ENCODE assay signal across 28 cellular contexts in the genomic region with DNA sequence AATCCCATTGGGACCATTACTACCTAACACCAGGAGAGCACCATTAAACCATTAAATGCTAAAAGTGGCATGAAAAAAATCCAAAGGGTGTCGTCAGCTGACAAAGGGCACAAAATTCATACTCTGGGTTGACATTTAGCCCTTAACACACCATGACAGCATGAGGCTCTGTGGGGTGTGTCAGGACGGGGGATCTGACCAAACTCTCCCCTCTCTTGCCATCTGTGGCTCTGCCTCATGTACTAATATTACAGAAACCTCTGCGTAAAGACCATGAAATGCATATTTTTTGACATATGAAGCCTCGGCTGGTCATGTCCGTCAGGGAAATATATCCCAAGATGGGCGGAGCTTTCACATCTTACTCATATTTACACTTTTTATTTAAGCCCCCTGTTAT.
"Had no signal": no experiment of that assay in that cellular context is flagged by ENCODE, and none has a peak within 500 bp of the region (broad histone marks: within the 10 kb centered on the region; RNA-seq: fewer than 3 reads in every experiment).

No MANE protein-coding gene starts in this region.

- H3K36me3 Mint-ChIP-seq: activated naive CD8-positive, alpha-beta T cell treated with anti-CD3 and anti-CD28 coated beads for 36 hours; brain; natural killer cell; type B pancreatic cell had no signal

- H3K4me1 Mint-ChIP-seq: activated naive CD8-positive, alpha-beta T cell treated with anti-CD3 and anti-CD28 coated beads for 36 hours; brain; natural killer cell had no signal

- ATAC-seq: activated T-cell treated with anti-CD3 and anti-CD28 coated beads, Interleukin-2, amount 50 U/mL, for 72 hours; heart right ventricle; natural killer cell; sciatic nerve; stimulated activated naive CD8-positive, alpha-beta T cell treated with anti-CD3 and anti-CD28 coated beads, Interleukin-15, Interleukin-2, amounts not matched to agents 100 U/mL and 50 U/mL, for 24 hours had no signal

- H3K27ac Mint-ChIP-seq: activated naive CD8-positive, alpha-beta T cell treated with anti-CD3 and anti-CD28 coated beads for 36 hours; activated T-cell treated with anti-CD3 and anti-CD28 coated beads, Interleukin-2, amount 50 U/mL, for 72 hours; natural killer cell; progenitor cell of endocrine pancreas; type B pancreatic cell had no signal

- H3K9me3 Mint-ChIP-seq: activated naive CD8-positive, alpha-beta T cell treated with anti-CD3 and anti-CD28 coated beads for 36 hours; activated T-cell treated with anti-CD3 and anti-CD28 coated beads, Interleukin-2, amount 50 U/mL, for 72 hours; type B pancreatic cell had no signal

- H3K9me3 ChIP-seq: ascending aorta, colonic mucosa, esophagus squamous epithelium, heart right ventricle, ovary, testis, uterus had no signal

- H3K4me3 Mint-ChIP-seq: activated naive CD8-positive, alpha-beta T cell treated with anti-CD3 and anti-CD28 coated beads for 36 hours; activated T-cell treated with anti-CD3 and anti-CD28 coated beads, Interleukin-2, amount 50 U/mL, for 72 hours; brain; natural killer cell; type B pancreatic cell had no signal

- H3K36me3 ChIP-seq: ascending aorta, cardiac muscle cell, colonic mucosa, esophagus squamous epithelium, heart right ventricle, ovary, uterus had no signal

- H3K4me3 ChIP-seq: cardiac muscle cell, colonic mucosa, esophagus squamous epithelium, heart right ventricle, ovary, testis, uterus had no signal

- DNase-seq: activated CD4-positive, alpha-beta T cell treated with anti-CD3 and anti-CD28 coated beads for 4 hours; activated CD4-positive, alpha-beta T cell treated with anti-CD3 and anti-CD28 coated beads, Interleukin-2, amount 50 U/mL, for 4 hours; activated naive CD4-positive, alpha-beta T cell treated with Interleukin-2 at 50 U/mL for 16 hours; activated naive CD8-positive, alpha-beta T cell treated with anti-CD3 and anti-CD28 coated beads for 36 hours; activated T-cell treated with anti-CD3 and anti-CD28 coated beads for 4 hours; activated T-cell treated with anti-CD3 and anti-CD28 coated beads, Interleukin-2, amount 50 U/mL, for 72 hours; cerebellar nuclear complex; colonic mucosa; effector CD8-positive, alpha-beta T cell; esophagus squamous epithelium; foreskin melanocyte; heart right ventricle; midbrain; natural killer cell; ovary; retina; stimulated activated CD4-positive, alpha-beta T cell treated with anti-CD3 and anti-CD28 coated beads, Interleukin-15, amount 100 ng/mL, for 24 hours; stimulated activated CD4-positive, alpha-beta T cell treated with anti-CD3 and anti-CD28 coated beads, Interleukin-2, amount 100 ng/mL, for 24 hours; stimulated activated naive CD8-positive, alpha-beta T cell treated with anti-CD3 and anti-CD28 coated beads, Interleukin-15, Interleukin-2, amounts not matched to agents 100 U/mL and 50 U/mL, for 24 hours; testis; uterus had no signal

- H3K27me3 ChIP-seq: ascending aorta, cardiac muscle cell, colonic mucosa, ovary, testis, uterus had no signal

- H3K27ac ChIP-seq: ascending aorta, cardiac muscle cell, colonic mucosa, epithelial cell of prostate, esophagus squamous epithelium, heart right ventricle, ovary, testis, uterus had no signal
